Comparison of ENCODE assay signal across 22 cellular contexts in the genomic region with DNA sequence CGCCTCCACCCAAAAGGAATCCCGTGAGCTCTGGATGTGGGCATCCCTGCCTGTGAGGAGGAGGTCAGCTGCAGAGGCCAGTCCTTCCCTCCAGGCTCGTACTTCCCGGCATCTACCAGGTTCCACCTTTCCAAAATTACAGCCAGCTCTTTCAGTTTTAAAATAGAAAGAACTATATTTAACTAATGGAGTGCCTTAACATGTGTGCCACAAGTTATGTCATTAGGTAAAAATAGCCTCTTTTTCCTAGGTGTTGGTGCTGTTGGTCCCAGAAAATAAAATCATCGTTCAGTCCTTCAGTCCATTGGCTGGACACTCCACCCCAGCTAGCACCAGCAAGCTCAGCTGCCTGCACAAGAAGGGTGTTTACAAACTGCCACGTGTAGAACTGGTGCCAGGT.
A peak's percentile ranks its signal among the peaks of the same experiment; 100 is the strongest.
DNase-seq lines count a peak whose midpoint lies in the region; ATAC-seq, FAIRE-seq and TF ChIP-seq lines count a peak whose summit lies in the region.
"Had no signal": no experiment of that assay in that cellular context is flagged by ENCODE, and none has a peak within 500 bp of the region (broad histone marks: within the 10 kb centered on the region; RNA-seq: fewer than 3 reads in every experiment).

No MANE protein-coding gene starts in this region.

- peaks cover 100% of the 10 kb centered on the region for H4K20me1 ChIP-seq in BLaER1
- no peaks in the 10 kb centered on the region for H4K20me1 ChIP-seq in IMR-90 (ENCODE audit: insufficient read depth, low read length)

- H2AK9ac ChIP-seq in IMR-90 (replicated peaks; ENCODE audit: low read depth, low read length, poor library complexity), result peak overlapping the region; percentile 53

- no CpG with 5 or more reads among the region's 6 CpGs for WGBS in IMR-90 (ENCODE audit: extremely low coverage in 2 of 2, insufficient read length in 1 of 2), 2 experiments

- no peaks in the 10 kb centered on the region for H3K27me3 ChIP-seq in BLaER1
- no peaks in the 10 kb centered on the region for H3K27me3 ChIP-seq in IMR-90 (ENCODE audit: control insufficient read depth, insufficient read depth, low read length)
- no peaks in the 10 kb centered on the region for H3K27me3 ChIP-seq in right atrium auricular region
- H3K27me3 ChIP-seq: BE2C, SJCRH30 had no signal

- H3K27me3 Mint-ChIP-seq in activated CD8-positive, alpha-beta memory T cell treated with anti-CD3 and anti-CD28 coated beads, Interleukin-2, amount 10 ng/mL, durations not matched to agents 7 days and 5 days, result no peaks in the 10 kb centered on the region

- no peak for TF ChIP-seq POLR2A in IMR-90 (IDR thresholded peaks at IDR 0.05; ENCODE audit: low read depth, low read length)
- no peak for TF ChIP-seq POLR2A in GM12892 (IDR thresholded peaks at IDR 0.05; ENCODE audit: low read depth, low read length)

- dilution Hi-C loops in IMR-90 (cut with HindIII; ENCODE audit: low sequenced_read_pairs, unreplicated experiment), result no loop called here

- H3K14ac ChIP-seq in IMR-90 (replicated peaks; ENCODE audit: low read depth, low read length), result no peak overlapping the region

- H2BK20ac ChIP-seq in IMR-90 (ENCODE audit: low read depth, low read length), result no peak overlapping the region

- no peak for ATAC-seq in activated CD8-positive, alpha-beta memory T cell treated with anti-CD3 and anti-CD28 coated beads, Interleukin-2, amount 10 ng/mL, durations not matched to agents 7 days and 5 days
- no peak for ATAC-seq in IMR-90 (ENCODE audit: low read depth)
- ATAC-seq: CD8-positive, alpha-beta T cell had no signal

- in situ Hi-C loops in IMR-90 (cut with MboI; ENCODE audit: low sequenced_read_pairs), result no loop called here

- no peak for TF ChIP-seq CTCF in IMR-90 (conservative IDR thresholded peaks at IDR 0.05; ENCODE audit: low read depth, low read length)
- TF ChIP-seq CTCF in right atrium auricular region (IDR thresholded peaks at IDR 0.05), result no peak

- H3K36me3 ChIP-seq in BLaER1 (peaks cover 100% of the 10 kb centered on the region), IMR-90 (ENCODE audit: control insufficient read depth, insufficient read depth, low read length) (peaks cover 23% of the 10 kb centered on the region), right atrium auricular region (peaks cover 32% of the 10 kb centered on the region)
- H3K36me3 ChIP-seq: BE2C, SJCRH30 had no signal

- no peak overlapping the region for H2AK5ac ChIP-seq in IMR-90 (ENCODE audit: low read depth, low read length)

- H3K9me3 ChIP-seq in BLaER1 (no peaks in the 10 kb centered on the region), IMR-90 (ENCODE audit: control insufficient read depth, insufficient read depth, low read length) (no peaks in the 10 kb centered on the region), right atrium auricular region (no peaks in the 10 kb centered on the region)
- H3K9me3 ChIP-seq: BE2C, SJCRH30 had no signal

- H3K4ac ChIP-seq in IMR-90 (ENCODE audit: low read depth, low read length), result no peak overlapping the region

- TF ChIP-seq RAD21 in IMR-90 (IDR thresholded peaks at IDR 0.05; ENCODE audit: low read length), result no peak

- H3K56ac ChIP-seq in IMR-90 (ENCODE audit: extremely low read depth, insufficient read depth, low read length), result no peak overlapping the region

- no peak overlapping the region for H3K23ac ChIP-seq in IMR-90 (ENCODE audit: low read depth, low read length)

- H3K27ac Mint-ChIP-seq in activated CD8-positive, alpha-beta memory T cell treated with anti-CD3 and anti-CD28 coated beads, Interleukin-2, amount 10 ng/mL, durations not matched to agents 7 days and 5 days, result peak overlapping the region; percentile 1

- H3K36me3 Mint-ChIP-seq in activated CD8-positive, alpha-beta memory T cell treated with anti-CD3 and anti-CD28 coated beads, Interleukin-2, amount 10 ng/mL, durations not matched to agents 7 days and 5 days, result peaks cover 64% of the 10 kb centered on the region

- peaks cover 11% of the 10 kb centered on the region for H3K4me1 Mint-ChIP-seq in activated CD8-positive, alpha-beta memory T cell treated with anti-CD3 and anti-CD28 coated beads, Interleukin-2, amount 10 ng/mL, durations not matched to agents 7 days and 5 days

- H3K4me3 Mint-ChIP-seq in activated CD8-positive, alpha-beta memory T cell treated with anti-CD3 and anti-CD28 coated beads, Interleukin-2, amount 10 ng/mL, durations not matched to agents 7 days and 5 days, result no peak overlapping the region
- H3K4me3 Mint-ChIP-seq: CD8-positive, alpha-beta T cell had no signal

- H3K9ac ChIP-seq in BLaER1, result no peak overlapping the region
- H3K9ac ChIP-seq in IMR-90 (ENCODE audit: low read depth, low read length), result no peak overlapping the region

- CTCF ChIA-PET in activated CD8-positive, alpha-beta memory T cell treated with anti-CD3 and anti-CD28 coated beads, Interleukin-2, amount 10 ng/mL, durations not matched to agents 7 days and 5 days (lab: Charles Lee), result interaction anchor here (1.1 to 1.6 kb wide), 3 partner anchors 62 to 611 kb away, joined by 3 to 4 read pairs (median 3); no protein-coding TSS in a partner anchor
- CTCF ChIA-PET in IMR-90 (lab: Yijun Ruan, JAX), result interaction anchor here (1.4 kb wide), 1 partner anchor 62 kb away, joined by 4 read pairs; no protein-coding TSS in a partner anchor

- H3K9me3 Mint-ChIP-seq in activated CD8-positive, alpha-beta memory T cell treated with anti-CD3 and anti-CD28 coated beads, Interleukin-2, amount 10 ng/mL, durations not matched to agents 7 days and 5 days (ENCODE audit: low read depth), result no peaks in the 10 kb centered on the region
- H3K9me3 Mint-ChIP-seq: CD8-positive, alpha-beta T cell had no signal

- POLR2A ChIA-PET in IMR-90 (lab: Charles Lee; ENCODE audit: unreplicated experiment), result interaction anchor here (0.6 kb wide), 1 partner anchor 12 kb away, joined by 3 read pairs; no protein-coding TSS in a partner anchor

- peaks cover 0 to 5% of the 10 kb centered on the region in 2 experiments; a peak in 2 of 4 replicates for H3K79me1 ChIP-seq in IMR-90 (ENCODE audit: low read depth in 1 of 2, low read length in 2 of 2)

- no peak overlapping the region for H2AFZ ChIP-seq in IMR-90 (replicated peaks; ENCODE audit: low read length, poor library complexity)
- H2AFZ ChIP-seq: PC-9 had no signal

- H3K4me3 ChIP-seq in BLaER1, result no peak overlapping the region
- H3K4me3 ChIP-seq in IMR-90 (ENCODE audit: insufficient read depth, low read depth, low read length), result no peak overlapping the region
- no peak overlapping the region for H3K4me3 ChIP-seq in right atrium auricular region
- H3K4me3 ChIP-seq: PC-9, SJCRH30 had no signal

- no peak overlapping the region for H3K18ac ChIP-seq in IMR-90 (ENCODE audit: low read depth, low read length)

- H4K91ac ChIP-seq in IMR-90 (ENCODE audit: insufficient read depth, low read depth, low read length), result no peak overlapping the region

- H2BK5ac ChIP-seq in IMR-90 (ENCODE audit: low read depth, low read length, poor library complexity, severe bottlenecking), result no peak overlapping the region

- H2BK15ac ChIP-seq in IMR-90 (ENCODE audit: low read depth, low read length), result no peak overlapping the region

- no peak overlapping the region for H4K5ac ChIP-seq in IMR-90 (ENCODE audit: low read depth, low read length)

- peaks cover 18% of the 10 kb centered on the region for H3K9me1 ChIP-seq in IMR-90 (ENCODE audit: insufficient read depth, low read length)

- no peak for FAIRE-seq in GM12892 (lab: Jason Lieb, UNC)
- FAIRE-seq: A204.1, D721Med, HTR-8/SVneo had no signal

- no TSS peak for BruUV-seq in IMR-90 (replicated peaks; lab: Mats Ljungman, UMichigan)

- DNase-seq in activated CD8-positive, alpha-beta memory T cell treated with anti-CD3 and anti-CD28 coated beads, Interleukin-2, amount 10 ng/mL, durations not matched to agents 7 days and 5 days, result no peak
- DNase-seq in activated CD8-positive, alpha-beta memory T cell treated with anti-CD3 and anti-CD28 coated beads, Interleukin-2, amount 50 U/mL, for 4 hours, result no peak
- DNase-seq in IMR-90, result no peak
- no peak for DNase-seq in right atrium auricular region (ENCODE audit: low spot score)
- no peak for DNase-seq in GM12892 (ENCODE audit: insufficient read length)
- no peak for DNase-seq in central memory CD4-positive, alpha-beta T cell
- DNase-seq in GOT3 (lab: John Stamatoyannopoulos, UW), result no peak
- DNase-seq: BE2C; CD8-positive, alpha-beta T cell; DMS79 treated with DMSO at 0.1 percent for 48 hours; H7; MM.1S; NCI-H1092; NCI-H2171 treated with DMSO at 0.1 percent for 48 hours; NCI-H446; PC-9; SJCRH30 had no signal

- 0 out of 2 replicates have a peak overlapping the region, but pooled peaks have one; percentile 6 for H3K4me2 ChIP-seq in BLaER1
- H3K4me2 ChIP-seq in IMR-90 (ENCODE audit: low read depth, low read length), result no peak overlapping the region
- H3K4me2 ChIP-seq: PC-9 had no signal

- H3K4me1 ChIP-seq in BLaER1, result peaks cover 82% of the 10 kb centered on the region
- peaks cover 9% of the 10 kb centered on the region for H3K4me1 ChIP-seq in IMR-90 (ENCODE audit: control insufficient read depth, insufficient read depth, low read length)
- peaks cover 0 to 45% of the 10 kb centered on the region in 2 donors for H3K4me1 ChIP-seq in right atrium auricular region
- H3K4me1 ChIP-seq: SJCRH30 had no signal

- no peak overlapping the region for H4K8ac ChIP-seq in IMR-90 (ENCODE audit: low read depth in 2 of 2, low read length in 2 of 2)

- intact Hi-C loops in IMR-90 (cut with micrococcal nuclease), result no loop called here

- no peak overlapping the region for H2BK120ac ChIP-seq in IMR-90 (ENCODE audit: low read depth, low read length)

- H3K27ac ChIP-seq in BLaER1 (no peak overlapping the region), IMR-90 (ENCODE audit: insufficient read depth, low read length) (no peak overlapping the region), right atrium auricular region (peak overlapping the region; percentile 20 to 45)
- H3K27ac ChIP-seq: PC-9, RWPE1, SJCRH30 had no signal

TF ChIP-seq in IMR-90, 13 proteins besides CTCF, POLR2A, EP300 and RAD21 (continues in another document):
- TF ChIP-seq, protein P1, sequence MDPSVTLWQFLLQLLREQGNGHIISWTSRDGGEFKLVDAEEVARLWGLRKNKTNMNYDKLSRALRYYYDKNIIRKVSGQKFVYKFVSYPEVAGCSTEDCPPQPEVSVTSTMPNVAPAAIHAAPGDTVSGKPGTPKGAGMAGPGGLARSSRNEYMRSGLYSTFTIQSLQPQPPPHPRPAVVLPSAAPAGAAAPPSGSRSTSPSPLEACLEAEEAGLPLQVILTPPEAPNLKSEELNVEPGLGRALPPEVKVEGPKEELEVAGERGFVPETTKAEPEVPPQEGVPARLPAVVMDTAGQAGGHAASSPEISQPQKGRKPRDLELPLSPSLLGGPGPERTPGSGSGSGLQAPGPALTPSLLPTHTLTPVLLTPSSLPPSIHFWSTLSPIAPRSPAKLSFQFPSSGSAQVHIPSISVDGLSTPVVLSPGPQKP (IDR thresholded peaks at IDR 0.05; ENCODE audit: borderline replicate concordance, low read depth, low read length), result no peak
- TF ChIP-seq, protein P2, sequence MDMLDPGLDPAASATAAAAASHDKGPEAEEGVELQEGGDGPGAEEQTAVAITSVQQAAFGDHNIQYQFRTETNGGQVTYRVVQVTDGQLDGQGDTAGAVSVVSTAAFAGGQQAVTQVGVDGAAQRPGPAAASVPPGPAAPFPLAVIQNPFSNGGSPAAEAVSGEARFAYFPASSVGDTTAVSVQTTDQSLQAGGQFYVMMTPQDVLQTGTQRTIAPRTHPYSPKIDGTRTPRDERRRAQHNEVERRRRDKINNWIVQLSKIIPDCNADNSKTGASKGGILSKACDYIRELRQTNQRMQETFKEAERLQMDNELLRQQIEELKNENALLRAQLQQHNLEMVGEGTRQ (IDR thresholded peaks at IDR 0.05; ENCODE audit: low read depth, low read length), result no peak

Comparison
In these comparisons a context has a peak if more than half of its experiments do, and no peak if none do; other contexts are left out.
1. H3K27ac ChIP-seq: peak in right atrium auricular region (2 of 2); none in BLaER1 (single experiment) and IMR-90 (single experiment).